In genomic region chr18:6004119-6004518, GRCh38 we compare ENCODE assay signal across 13 cellular contexts.
DNase-seq lines count a peak whose midpoint lies in the region; ATAC-seq and TF ChIP-seq lines count a peak whose summit lies in the region.
"Had no signal": no experiment of that assay in that cellular context is flagged by ENCODE, and none has a peak within 500 bp of the region (broad histone marks: within the 10 kb centered on the region; RNA-seq: fewer than 3 reads in every experiment).

No MANE protein-coding gene starts in this region.

- H3K9me3 Mint-ChIP-seq in T-helper 2 cell treated with Interferon-gamma antibody and Interleukin-4, amounts not matched to agents 5 μg/mL and 100 μg/mL, for 36 hours: peaks cover 32% of the 10 kb centered on the region

- no peaks in the 10 kb centered on the region for H3K9me3 ChIP-seq in PC-9 (ENCODE audit: insufficient read depth, low read depth)

- peak; percentile 65 for ATAC-seq in GM18870 (IDR thresholded peaks at IDR 0.05; ENCODE audit: unreplicated experiment)
- peak; percentile 71 for ATAC-seq in GM21381 (IDR thresholded peaks at IDR 0.05; ENCODE audit: unreplicated experiment)
- ATAC-seq in HG02981 (IDR thresholded peaks at IDR 0.05; ENCODE audit: unreplicated experiment): peak; percentile 72
- ATAC-seq: psoas muscle had no signal

- no peaks in the 10 kb centered on the region for H3K79me2 ChIP-seq in PC-9 (ENCODE audit: low read depth)

- peaks cover 34% of the 10 kb centered on the region for H3K4me1 Mint-ChIP-seq in T-helper 2 cell treated with Interferon-gamma antibody and Interleukin-4, amounts not matched to agents 5 μg/mL and 100 μg/mL, for 36 hours (ENCODE audit: low read depth)

- H3K27me3 ChIP-seq in PC-9 (ENCODE audit: insufficient read depth, low read depth): peaks cover 43% of the 10 kb centered on the region
- H3K27me3 ChIP-seq: transverse colon had no signal

- POLR2A ChIA-PET in PC-9 (lab: Charles Lee; ENCODE audit: unreplicated experiment): no interaction called here

- H4K20me1 ChIP-seq in PC-9 (ENCODE audit: insufficient read depth): no peaks in the 10 kb centered on the region

- no peaks in the 10 kb centered on the region for H3K9me2 ChIP-seq in PC-9 (ENCODE audit: insufficient read depth)

- no peak overlapping the region for H3K4me2 ChIP-seq in PC-9

- H3F3A ChIP-seq in PC-9 (ENCODE audit: insufficient read depth, low read depth): no peaks in the 10 kb centered on the region

- H3K27ac ChIP-seq in PC-9: no peak overlapping the region
- H3K27ac ChIP-seq: psoas muscle, RWPE1, transverse colon had no signal

- DNase-seq in T-helper 2 cell treated with Interferon-gamma antibody and Interleukin-4, amounts not matched to agents 5 μg/mL and 100 μg/mL, for 36 hours (ENCODE audit: low spot score): no peak
- DNase-seq in posterior cingulate gyrus (no peak), PC-9 (no peak), superior temporal gyrus (ENCODE audit: extremely low spot score) (no peak)
- DNase-seq: effector CD8-positive, alpha-beta T cell; glutamatergic neuron; NCI-H1930; psoas muscle; transverse colon had no signal

- H3K4me1 ChIP-seq in PC-9 (replicated peaks; ENCODE audit: insufficient read depth): no peaks in the 10 kb centered on the region
- H3K4me1 ChIP-seq: psoas muscle, transverse colon had no signal

- H3K4me3 ChIP-seq in PC-9: no peak overlapping the region
- H3K4me3 ChIP-seq: psoas muscle, transverse colon had no signal

- BruUV-seq in PC-9 (replicated peaks; lab: Mats Ljungman, UMichigan): no TSS peak

- intact Hi-C loops in posterior cingulate gyrus (cut with DNase I): no loop called here
- intact Hi-C loops in PC-9 (cut with micrococcal nuclease; ENCODE audit: unreplicated experiment): no loop called here

- no peak overlapping the region for H2AFZ ChIP-seq in PC-9

- no peaks in the 10 kb centered on the region for H3K36me3 ChIP-seq in PC-9 (ENCODE audit: low read depth)
- H3K36me3 ChIP-seq: transverse colon had no signal

- H3K27me3 Mint-ChIP-seq in T-helper 2 cell treated with Interferon-gamma antibody and Interleukin-4, amounts not matched to agents 5 μg/mL and 100 μg/mL, for 36 hours (ENCODE audit: low read depth): peaks cover 2% of the 10 kb centered on the region

- TF ChIP-seq CTCF in PC-9 (conservative IDR thresholded peaks at IDR 0.05): no peak

- H3K27ac Mint-ChIP-seq in T-helper 2 cell treated with Interferon-gamma antibody and Interleukin-4, amounts not matched to agents 5 μg/mL and 100 μg/mL, for 36 hours: peak overlapping the region; percentile 83

- peak overlapping the region; percentile 52 for H3K4me3 Mint-ChIP-seq in T-helper 2 cell treated with Interferon-gamma antibody and Interleukin-4, amounts not matched to agents 5 μg/mL and 100 μg/mL, for 36 hours

- peaks cover 9% of the 10 kb centered on the region for H3K36me3 Mint-ChIP-seq in T-helper 2 cell treated with Interferon-gamma antibody and Interleukin-4, amounts not matched to agents 5 μg/mL and 100 μg/mL, for 36 hours (ENCODE audit: low read depth)

- CTCF ChIA-PET in PC-9 (lab: Charles Lee): no interaction called here
